ENCODE assay signal across 8 cellular contexts in genomic region chr19:49443366-49444099, GRCh38. TPM values are rescaled to one million over a fixed set of nuclear protein-coding genes. Genes with fewer than 3 reads are reported as not detected.
DNase-seq lines count a peak whose midpoint lies in the region; ATAC-seq, FAIRE-seq and TF ChIP-seq lines count a peak whose summit lies in the region.

No MANE protein-coding gene starts in this region.

- H3K9me3 ChIP-seq in keratinocyte (ENCODE audit: control insufficient read depth, low read depth, low read length), result no peaks in the 10 kb centered on the region

- peaks cover 0 to 9% of the 10 kb centered on the region in 2 experiments for H3K36me3 ChIP-seq in keratinocyte (ENCODE audit: control insufficient read depth in 2 of 2, extremely low read depth in 1 of 2, insufficient read depth in 2 of 2, low read length in 2 of 2)

- peaks cover 7% of the 10 kb centered on the region for H3K4me1 ChIP-seq in keratinocyte (ENCODE audit: control insufficient read depth, extremely low read depth, insufficient read depth, low read length)

- H2AFZ ChIP-seq in keratinocyte (ENCODE audit: control insufficient read depth, low read length), result peak overlapping the region; percentile 95

- H3K27ac ChIP-seq in keratinocyte (ENCODE audit: control insufficient read depth, insufficient read depth, low read length), result peak overlapping the region; percentile 13

- no peaks in the 10 kb centered on the region for H3K79me2 ChIP-seq in keratinocyte (ENCODE audit: control insufficient read depth, insufficient read depth, low read length)

- peak; percentile 54 to 98 (median 83) for TF ChIP-seq CTCF in keratinocyte (optimal IDR thresholded peaks at IDR 0.05 in 1 of 3, IDR thresholded peaks at IDR 0.05 in 1 of 3, conservative IDR thresholded peaks at IDR 0.05 in 1 of 3; ENCODE audit: extremely low read depth in 1 of 3, insufficient read depth in 2 of 3, low read length in 3 of 3)

- ATAC-seq in GM19035 (IDR thresholded peaks at IDR 0.05; ENCODE audit: unreplicated experiment) (peak; percentile 80), HG03354 (IDR thresholded peaks at IDR 0.05; ENCODE audit: poor library complexity, severe bottlenecking, unreplicated experiment) (peak; percentile 86)

- FAIRE-seq in keratinocyte (lab: Jason Lieb, UNC), result peak; percentile 49

- H3K27me3 ChIP-seq in keratinocyte (ENCODE audit: control insufficient read depth, extremely low read depth, insufficient read depth, low read length), result peaks cover 39% of the 10 kb centered on the region

- no peaks in the 10 kb centered on the region for H4K20me1 ChIP-seq in keratinocyte (ENCODE audit: control insufficient read depth, extremely low read depth, insufficient read depth, low read length)

- peak overlapping the region; percentile 79 for H3K9ac ChIP-seq in keratinocyte (ENCODE audit: control insufficient read depth, extremely low read depth, insufficient read depth, low read length)

- DNase-seq in AG20443 (ENCODE audit: low spot score) (peak; percentile 91), NCI-H345 (lab: John Stamatoyannopoulos, UW) (peak; percentile 92), keratinocyte (ENCODE audit: low read depth, low spot score) (peak; percentile 73)
- DNase-seq in activated CD4-positive, CD25-positive, alpha-beta regulatory T cell (lab: John Stamatoyannopoulos, UW), result peak; percentile 86 to 88 (median 88)
- peak; percentile 92 for DNase-seq in central memory CD4-positive, alpha-beta T cell
- DNase-seq in stimulated activated CD4-positive, alpha-beta T cell treated with anti-CD3 and anti-CD28 coated beads, Interleukin-12 subunit alpha, Interleukin-12 subunit beta, amount 100 ng/mL, for 4 hours, result peak; percentile 91

- peak overlapping the region; percentile 82 for H3K4me2 ChIP-seq in keratinocyte (ENCODE audit: control insufficient read depth, extremely low read depth, insufficient read depth, low read depth, low read length)

- dilution Hi-C loops in keratinocyte (cut with MboI; ENCODE audit: extremely low pct_ligation_motif_present, low sequenced_read_pairs), result no loop called here

- H3K9me1 ChIP-seq in keratinocyte (ENCODE audit: control insufficient read depth, extremely low read depth, insufficient read depth, low read length), result no peaks in the 10 kb centered on the region

- peak overlapping the region; percentile 53 to 79 (median 65) for H3K4me3 ChIP-seq in keratinocyte (ENCODE audit: control insufficient read depth in 2 of 3, extremely low read depth in 1 of 3, insufficient read depth in 2 of 3, low read depth in 1 of 3, low read length in 3 of 3)

RNA-seq across cellular contexts. Expression of gene SLC17A7, which starts 2.2 kb away (rescaled TPM):
- 0.04 to 0.12 TPM (median 0.04 TPM) in 3 replicates for polyA plus RNA-seq in keratinocyte
- 0.09 TPM for polyA plus RNA-seq in keratinocyte (2011; ENCODE audit: low read depth)
- 0.09 and 0.10 TPM in 2 replicates for polyA plus RNA-seq in keratinocyte (2011; cell fraction: cytosol; rRNA removed)
- 0.20 and 0.29 TPM in 2 replicates for polyA plus RNA-seq in keratinocyte (2011; cell fraction: nucleus; rRNA removed)
- 0.09 and 0.17 TPM in 2 replicates for polyA plus RNA-seq in keratinocyte (2012; ENCODE audit: low replicate concordance)
- polyA minus RNA-seq in keratinocyte, result 0.07 TPM in 1 of 3 replicates, not detected in the others
- not detected for polyA minus RNA-seq in keratinocyte (2011; cell fraction: cytosol; rRNA and poly(A)+ RNA removed)
- not detected in 2 replicates for polyA minus RNA-seq in keratinocyte (2011; cell fraction: nucleus; rRNA and poly(A)+ RNA removed)

RNA-seq across cellular contexts. Expression of gene PIH1D1, which starts 8.1 kb away (rescaled TPM):
- 29.0 to 40.7 TPM (median 37.8 TPM) in 3 replicates for polyA plus RNA-seq in keratinocyte
- 28.1 TPM for polyA plus RNA-seq in keratinocyte (2011; ENCODE audit: low read depth)
- 21.0 and 30.4 TPM in 2 replicates for polyA plus RNA-seq in keratinocyte (2011; cell fraction: cytosol; rRNA removed)
- polyA plus RNA-seq in keratinocyte (2011; cell fraction: nucleus; rRNA removed), result 52.1 and 56.4 TPM in 2 replicates
- 37.2 and 37.3 TPM in 2 replicates for polyA plus RNA-seq in keratinocyte (2012; ENCODE audit: low replicate concordance)
- polyA minus RNA-seq in keratinocyte, result 23.7 to 31.4 TPM (median 26.2 TPM) in 3 replicates
- 20.5 TPM for polyA minus RNA-seq in keratinocyte (2011; cell fraction: cytosol; rRNA and poly(A)+ RNA removed)
- 8.1 and 17.3 TPM in 2 replicates for polyA minus RNA-seq in keratinocyte (2011; cell fraction: nucleus; rRNA and poly(A)+ RNA removed)

RNA-seq across cellular contexts. Expression of gene ALDH16A1, which starts 9.5 kb away (rescaled TPM):
- 7.1 to 12.2 TPM (median 9.8 TPM) in 3 replicates for polyA plus RNA-seq in keratinocyte
- polyA plus RNA-seq in keratinocyte (2011; ENCODE audit: low read depth), result 4.1 TPM
- polyA plus RNA-seq in keratinocyte (2011; cell fraction: cytosol; rRNA removed), result 3.8 and 12.0 TPM in 2 replicates
- 16.6 and 27.7 TPM in 2 replicates for polyA plus RNA-seq in keratinocyte (2011; cell fraction: nucleus; rRNA removed)
- polyA plus RNA-seq in keratinocyte (2012; ENCODE audit: low replicate concordance), result 11.2 and 20.9 TPM in 2 replicates
- 8.6 to 12.1 TPM (median 8.6 TPM) in 3 replicates for polyA minus RNA-seq in keratinocyte
- 55.1 TPM for polyA minus RNA-seq in keratinocyte (2011; cell fraction: cytosol; rRNA and poly(A)+ RNA removed)
- polyA minus RNA-seq in keratinocyte (2011; cell fraction: nucleus; rRNA and poly(A)+ RNA removed), result 17.8 and 19.5 TPM in 2 replicates

RNA-seq across cellular contexts. Expression of gene GFY, which starts 18.3 kb away (rescaled TPM):
- not detected in 3 replicates for polyA plus RNA-seq in keratinocyte
- polyA plus RNA-seq in keratinocyte (2011; ENCODE audit: low read depth), result not detected
- polyA plus RNA-seq in keratinocyte (2011; cell fraction: cytosol; rRNA removed), result not detected in 2 replicates
- not detected in 2 replicates for polyA plus RNA-seq in keratinocyte (2011; cell fraction: nucleus; rRNA removed)
- polyA plus RNA-seq in keratinocyte (2012; ENCODE audit: low replicate concordance), result not detected in 2 replicates
- polyA minus RNA-seq in keratinocyte, result not detected in 3 replicates
- polyA minus RNA-seq in keratinocyte (2011; cell fraction: cytosol; rRNA and poly(A)+ RNA removed), result not detected
- not detected in 2 replicates for polyA minus RNA-seq in keratinocyte (2011; cell fraction: nucleus; rRNA and poly(A)+ RNA removed)

RNA-seq across cellular contexts. Expression of gene PTH2, which starts 20.3 kb away (rescaled TPM):
- not detected in 3 replicates for polyA plus RNA-seq in keratinocyte
- polyA plus RNA-seq in keratinocyte (2011; ENCODE audit: low read depth), result not detected
- polyA plus RNA-seq in keratinocyte (2011; cell fraction: cytosol; rRNA removed), result not detected in 2 replicates
- polyA plus RNA-seq in keratinocyte (2011; cell fraction: nucleus; rRNA removed), result not detected in 2 replicates
- not detected in 2 replicates for polyA plus RNA-seq in keratinocyte (2012; ENCODE audit: low replicate concordance)
- polyA minus RNA-seq in keratinocyte, result not detected in 3 replicates
- polyA minus RNA-seq in keratinocyte (2011; cell fraction: cytosol; rRNA and poly(A)+ RNA removed), result not detected
- polyA minus RNA-seq in keratinocyte (2011; cell fraction: nucleus; rRNA and poly(A)+ RNA removed), result not detected in 2 replicates

Comparison
In these comparisons a context has a peak if more than half of its experiments do, and no peak if none do; other contexts are left out.
1. Peak in every context shown above with its lines: DNase-seq, ATAC-seq, H3K4me3 ChIP-seq and H3K27ac ChIP-seq.